Comparison of ENCODE assay signal across 8 cellular contexts in the genomic region with DNA sequence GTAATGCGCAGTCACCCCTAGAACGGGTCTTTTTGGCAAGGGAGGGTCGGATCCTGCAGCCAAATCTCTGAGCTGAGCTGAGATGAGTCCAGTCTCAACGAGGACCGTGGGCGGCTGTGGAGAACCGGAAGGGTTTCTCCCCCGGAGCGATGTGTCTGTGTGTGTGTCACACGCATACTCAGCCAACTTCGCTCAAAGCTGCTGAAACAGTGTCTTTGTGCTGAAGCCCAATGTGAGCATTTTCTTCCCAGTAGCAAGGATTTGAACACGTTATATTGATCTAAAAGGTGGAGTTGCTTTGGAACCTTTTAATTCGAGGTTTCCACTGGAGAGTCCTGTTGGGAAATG. TPM values are rescaled to one million over a fixed set of nuclear protein-coding genes. Genes with fewer than 3 reads are reported as not detected.
DNase-seq lines count a peak whose midpoint lies in the region; ATAC-seq, FAIRE-seq and TF ChIP-seq lines count a peak whose summit lies in the region.

No MANE protein-coding gene starts in this region.

- no peaks in the 10 kb centered on the region for H3K4me1 ChIP-seq in GM12878 (ENCODE audit: control insufficient read depth, insufficient read depth, low read length)

- CTCF ChIA-PET in GM12878 (lab: Yijun Ruan, JAX) = interaction anchor here (10.8 kb wide), 1 partner anchor 172 kb away, joined by 141 read pairs; no protein-coding TSS in a partner anchor

- ATAC-seq in GM12878 (peak; percentile 14; the same call in 2 of the 3 replicates), HG02642 (IDR thresholded peaks at IDR 0.05; ENCODE audit: poor library complexity, unreplicated experiment) (no peak), HG02870 (IDR thresholded peaks at IDR 0.05; ENCODE audit: unreplicated experiment) (no peak)

- H3K27me3 ChIP-seq in GM12878 (replicated peaks in 1 of 2; ENCODE audit: control insufficient read depth in 2 of 2, insufficient read depth in 2 of 2, low read length in 1 of 2) = peaks cover 0 to 10% of the 10 kb centered on the region in 2 experiments; a peak in 2 of 4 replicates

- no peak for TF ChIP-seq RAD21 in GM12878 (IDR thresholded peaks at IDR 0.05; ENCODE audit: insufficient read depth, low read depth, low read length)

- H3K9me3 ChIP-seq in GM12878 (replicated peaks; ENCODE audit: control insufficient read depth, insufficient read depth, low read length) = no peaks in the 10 kb centered on the region; the same call in 2 of the 3 replicates

- H3K9ac ChIP-seq in GM12878 (ENCODE audit: control insufficient read depth, insufficient read depth, low read length) = no peak overlapping the region

- TF ChIP-seq CTCF in GM12878 (IDR thresholded peaks at IDR 0.05 in 2 of 3, conservative IDR thresholded peaks at IDR 0.05 in 1 of 3; ENCODE audit: control insufficient read depth in 2 of 3, extremely low read depth in 1 of 3, insufficient read depth in 1 of 3, low read depth in 3 of 3, low read length in 3 of 3) = no peak

- TF ChIP-seq POLR2A in GM12878 (IDR thresholded peaks at IDR 0.05; ENCODE audit: low read depth, low read length) = no peak

- DNase-seq in stimulated activated naive CD4-positive, alpha-beta T cell treated with Interleukin-2 at 50 U/mL for 16 hours (lab: John Stamatoyannopoulos, UW) = peak; percentile 32
- no peak for DNase-seq in stimulated activated naive CD4-positive, alpha-beta T cell (lab: John Stamatoyannopoulos, UW)
- DNase-seq in GM12878 (ENCODE audit: low read depth, low spot score) (no peak), kidney tubule cell (ENCODE audit: low spot score) (peak; percentile 77), urothelium cell line (ENCODE audit: low spot score) (no peak)
- DNase-seq in activated effector memory CD4-positive, alpha-beta T cell treated with Interleukin-2 at 50 U/mL for 16 hours = no peak

- H3K4me2 ChIP-seq in GM12878 (ENCODE audit: control insufficient read depth, insufficient read depth) = no peak overlapping the region

- 13% methylated on average over 13 of the region's 13 CpGs for WGBS in GM12878 (ENCODE audit: insufficient coverage, insufficient replicate concordance, low lambda C conversion rate, missing lambda C conversion rate)

- SMC1A ChIA-PET in GM12878 (lab: Charles Lee; ENCODE audit: uncharacterized antibody, unreplicated experiment) = interaction anchor here (1.2 to 2.3 kb wide), 3 partner anchors 56 to 172 kb away, joined by 3 to 11 read pairs (median 4); no protein-coding TSS in a partner anchor

- no TSS peak for BruUV-seq in GM12878 (replicated peaks; lab: Mats Ljungman, UMichigan)

- POLR2A ChIA-PET in GM12878 (lab: Charles Lee) = no interaction called here

- FAIRE-seq in GM12878 (lab: Jason Lieb, UNC) (no peak), urothelium cell line (lab: Jason Lieb, UNC) (peak; percentile 20)

- H3K79me2 ChIP-seq in GM12878 (ENCODE audit: control insufficient read depth, insufficient read depth, low read length) = no peaks in the 10 kb centered on the region

- RAD21 ChIA-PET in GM12878 (lab: Charles Lee; ENCODE audit: unreplicated experiment) = no interaction called here

- intact Hi-C loops in GM12878 (cut with micrococcal nuclease; ENCODE audit: unreplicated experiment) = no loop called here

- TF ChIP-seq EP300 in GM12878 (IDR thresholded peaks at IDR 0.05; ENCODE audit: borderline replicate concordance in 1 of 2, control insufficient read depth in 1 of 2, low read depth in 2 of 2, low read length in 2 of 2) = no peak

- in situ Hi-C loops in GM12878 (cut with MboI) = no loop called here

- no peak overlapping the region for H3K4me3 ChIP-seq in GM12878

- no peaks in the 10 kb centered on the region for H3K36me3 ChIP-seq in GM12878 (ENCODE audit: control insufficient read depth in 2 of 2, insufficient read depth in 2 of 2, low read length in 1 of 2)

- H3K27ac ChIP-seq in GM12878 (ENCODE audit: control insufficient read depth, insufficient read depth) = no peak overlapping the region

- H2AFZ ChIP-seq in GM12878 (ENCODE audit: control insufficient read depth, low read depth, low read length) = no peak overlapping the region

- H4K20me1 ChIP-seq in GM12878 (ENCODE audit: control insufficient read depth, insufficient read depth) = no peaks in the 10 kb centered on the region

TF ChIP-seq in GM12878, 131 proteins besides CTCF, POLR2A, EP300 and RAD21:
- TF ChIP-seq PAX5 (IDR thresholded peaks at IDR 0.05; ENCODE audit: borderline replicate concordance, low read depth, low read length) (no peak), ZSCAN29 (IDR thresholded peaks at IDR 0.05) (no peak), RFX5 (IDR thresholded peaks at IDR 0.05; ENCODE audit: low read depth, low read length) (no peak), CREM (IDR thresholded peaks at IDR 0.05; ENCODE audit: low read depth) (no peak), GATAD2B (conservative IDR thresholded peaks at IDR 0.05; ENCODE audit: low read depth) (no peak), BRCA1 (IDR thresholded peaks at IDR 0.05; ENCODE audit: low read depth, low read length) (no peak)
- TF ChIP-seq, protein P1, sequence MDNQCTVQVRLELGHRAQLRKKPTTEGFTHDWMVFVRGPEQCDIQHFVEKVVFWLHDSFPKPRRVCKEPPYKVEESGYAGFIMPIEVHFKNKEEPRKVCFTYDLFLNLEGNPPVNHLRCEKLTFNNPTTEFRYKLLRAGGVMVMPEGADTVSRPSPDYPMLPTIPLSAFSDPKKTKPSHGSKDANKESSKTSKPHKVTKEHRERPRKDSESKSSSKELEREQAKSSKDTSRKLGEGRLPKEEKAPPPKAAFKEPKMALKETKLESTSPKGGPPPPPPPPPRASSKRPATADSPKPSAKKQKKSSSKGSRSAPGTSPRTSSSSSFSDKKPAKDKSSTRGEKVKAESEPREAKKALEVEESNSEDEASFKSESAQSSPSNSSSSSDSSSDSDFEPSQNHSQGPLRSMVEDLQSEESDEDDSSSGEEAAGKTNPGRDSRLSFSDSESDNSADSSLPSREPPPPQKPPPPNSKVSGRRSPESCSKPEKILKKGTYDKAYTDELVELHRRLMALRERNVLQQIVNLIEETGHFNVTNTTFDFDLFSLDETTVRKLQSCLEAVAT (IDR thresholded peaks at IDR 0.05) = no peak

RNA-seq across cellular contexts. Expression of a gene that starts 1.4 kb away (rescaled TPM):
- total RNA-seq in GM12878 (2013; cell fraction: nucleolus; rRNA removed) = 6.5 and 9.5 TPM in 2 replicates
- total RNA-seq in GM12878 (2014; rRNA removed) = 0.34 and 0.38 TPM in 2 replicates
- 0.22 and 0.23 TPM in 2 replicates for total RNA-seq in GM12878 (2014; rRNA removed; fragmentation: Illumina TruSeq; extraction: Trizol)
- 0.74 and 0.90 TPM in 2 replicates for total RNA-seq in GM12878 (2021)
- polyA plus RNA-seq in GM12878 (2011; ENCODE audit: low read depth) = 0.20 TPM
- polyA plus RNA-seq in GM12878 (2011; rRNA removed) = 1.3 and 1.7 TPM in 2 replicates
- polyA plus RNA-seq in GM12878 (2011; cell fraction: cytosol; rRNA removed) = 2.4 and 2.5 TPM in 2 replicates
- 14.0 and 14.2 TPM in 2 replicates for polyA plus RNA-seq in GM12878 (2011; cell fraction: nucleus; rRNA removed)
- polyA plus RNA-seq in GM12878 (2012) = 0.51 and 0.73 TPM in 2 replicates
- 0.32 and 0.37 TPM in 2 replicates for polyA plus RNA-seq in GM12878 (2014; fragmentation: Illumina TruSeq; extraction: Trizol)
- polyA plus RNA-seq in GM12878 (2014; fragmentation: Nextera tagmentation; extraction: Ambion mirVana) = under 1 TPM in 1 of 2 experiments, not detected in 1; 0.05 TPM
- polyA plus RNA-seq in GM12878 (2014; rRNA removed) = 0.66 and 0.78 TPM in 2 replicates
- under 1 TPM in 1 of 2 experiments, not detected in 1; 0.08 TPM for polyA plus RNA-seq in GM12878 (2016; fragmentation: Nextera tagmentation; extraction: Ambion mirVana)
- 5.9 and 8.8 TPM in 2 replicates for polyA minus RNA-seq in GM12878 (2011; rRNA and poly(A)+ RNA removed)
- polyA minus RNA-seq in GM12878 (2011; cell fraction: cytosol; rRNA and poly(A)+ RNA removed) = 2.8 and 3.7 TPM in 2 replicates
- polyA minus RNA-seq in GM12878 (2011; cell fraction: nucleus; rRNA and poly(A)+ RNA removed) = 9.6 and 16.9 TPM in 2 replicates

Comparison
In these comparisons a context has a peak if more than half of its experiments do, and no peak if none do; other contexts are left out.
1. DNase-seq: peak in stimulated activated naive CD4-positive, alpha-beta T cell treated with Interleukin-2 at 50 U/mL for 16 hours (single experiment) and kidney tubule cell (single experiment); none in stimulated activated naive CD4-positive, alpha-beta T cell (0 of 6), GM12878 (single experiment), urothelium cell line (single experiment) and activated effector memory CD4-positive, alpha-beta T cell treated with Interleukin-2 at 50 U/mL for 16 hours (single experiment).